Comparison of ENCODE assay signal across 13 cellular contexts in genomic region chr5:131679911-131680310, GRCh38. TPM values are rescaled to one million over a fixed set of nuclear protein-coding genes. Genes with fewer than 3 reads are reported as not detected.
DNase-seq lines count a peak whose midpoint lies in the region; ATAC-seq and TF ChIP-seq lines count a peak whose summit lies in the region.
"Had no signal": no experiment of that assay in that cellular context is flagged by ENCODE, and none has a peak within 500 bp of the region (broad histone marks: within the 10 kb centered on the region; RNA-seq: fewer than 3 reads in every experiment).

No MANE protein-coding gene starts in this region.

- H3K4me1 ChIP-seq in mucosa of descending colon (ENCODE audit: low read depth) = no peaks in the 10 kb centered on the region
- no peaks in the 10 kb centered on the region for H3K4me1 ChIP-seq in right atrium auricular region

- H3K36me3 ChIP-seq in mucosa of descending colon (ENCODE audit: low read depth) (no peaks in the 10 kb centered on the region), right atrium auricular region (peaks cover 40% of the 10 kb centered on the region)

- TF ChIP-seq CTCF in fibroblast of mammary gland (conservative IDR thresholded peaks at IDR 0.05; ENCODE audit: control insufficient read depth, insufficient read depth, low read depth, low read length) = no peak
- no peak for TF ChIP-seq CTCF in mucosa of descending colon (IDR thresholded peaks at IDR 0.05)
- no peak for TF ChIP-seq CTCF in right atrium auricular region (IDR thresholded peaks at IDR 0.05)

- peak; percentile 54 for DNase-seq in GM04503 (ENCODE audit: low read depth)
- peak; percentile 91 for DNase-seq in fibroblast of mammary gland (ENCODE audit: low read depth)
- peak; percentile 24 for DNase-seq in skeletal muscle cell (ENCODE audit: low read depth)
- DNase-seq in NCI-H2107 treated with DMSO at 0.1 percent for 48 hours (lab: John Stamatoyannopoulos, UW; ENCODE audit: unreplicated experiment) = no peak
- DNase-seq in mucosa of descending colon = no peak
- no peak for DNase-seq in left colon
- no peak for DNase-seq in right atrium auricular region (ENCODE audit: low spot score)
- DNase-seq: activated naive CD8-positive, alpha-beta T cell treated with anti-CD3 and anti-CD28 coated beads for 36 hours; effector memory CD4-positive, alpha-beta T cell; Karpas-422; NCI-H2171 treated with DMSO at 0.1 percent for 48 hours; stimulated activated CD4-positive, alpha-beta T cell treated with anti-CD3 and anti-CD28 coated beads, Interleukin-15, amount 100 ng/mL, for 24 hours had no signal

- ATAC-seq in SK-N-SH treated with all-trans-retinoic acid at 6 μM for 48 hours (peak; percentile 84), mucosa of descending colon (no peak), left colon (no peak)

- H3K27me3 ChIP-seq in right atrium auricular region = no peaks in the 10 kb centered on the region

- H3K27ac ChIP-seq in right atrium auricular region = no peak overlapping the region

- intact Hi-C loops in mucosa of descending colon (cut with DNase I, micrococcal nuclease) (no loop called here), left colon (cut with DNase I, micrococcal nuclease) (no loop called here)

- H3K9me3 ChIP-seq in mucosa of descending colon = no peaks in the 10 kb centered on the region
- H3K9me3 ChIP-seq in right atrium auricular region = no peaks in the 10 kb centered on the region

- H3K4me3 ChIP-seq in fibroblast of mammary gland (ENCODE audit: control insufficient read depth, low read depth, low read length) (no peak overlapping the region), skeletal muscle cell (ENCODE audit: low read depth, low read length) (no peak overlapping the region), mucosa of descending colon (no peak overlapping the region), right atrium auricular region (no peak overlapping the region)

TF ChIP-seq in SK-N-SH treated with all-trans-retinoic acid at 6 μM for 48 hours, 23 proteins besides CTCF, POLR2A, EP300 and RAD21:
- TF ChIP-seq CSRNP3 (CRISPR knock-in tag; IDR thresholded peaks at IDR 0.05) = no peak
- TF ChIP-seq ZNF8 (CRISPR knock-in tag; IDR thresholded peaks at IDR 0.05) = no peak; the same call in 1 of the 2 replicates
- TF ChIP-seq TCF4 (CRISPR knock-in tag; IDR thresholded peaks at IDR 0.05; ENCODE audit: borderline replicate concordance) = 0 out of 2 replicates have a peak, but pooled peaks have one; percentile 14
- TF ChIP-seq OSR1 (CRISPR knock-in tag; IDR thresholded peaks at IDR 0.05) = no peak
- 0 out of 2 replicates have a peak, but pooled peaks have one; percentile 1 for TF ChIP-seq ZFP30 (CRISPR knock-in tag; IDR thresholded peaks at IDR 0.05)
- no peak for TF ChIP-seq TOX (CRISPR knock-in tag; IDR thresholded peaks at IDR 0.05; ENCODE audit: borderline replicate concordance)
- TF ChIP-seq BACH2 (CRISPR knock-in tag; IDR thresholded peaks at IDR 0.05; ENCODE audit: borderline replicate concordance) = no peak
- TF ChIP-seq ZC3H10 (CRISPR knock-in tag; IDR thresholded peaks at IDR 0.05) = peak; percentile 58; the same call in 1 of the 2 replicates
- TF ChIP-seq ZNF565 (CRISPR knock-in tag; conservative IDR thresholded peaks at IDR 0.05; ENCODE audit: low read depth) = no peak
- TF ChIP-seq PATZ1 (CRISPR knock-in tag; IDR thresholded peaks at IDR 0.05; ENCODE audit: borderline replicate concordance) = 0 out of 2 replicates have a peak, but pooled peaks have one; percentile 35
- TF ChIP-seq SNAI2 (CRISPR knock-in tag; IDR thresholded peaks at IDR 0.05) = peak; percentile 94
- TF ChIP-seq POU6F1 (CRISPR knock-in tag; IDR thresholded peaks at IDR 0.05; ENCODE audit: borderline replicate concordance, low read depth) = no peak
- peak; percentile 66 for TF ChIP-seq ISL1 (CRISPR knock-in tag; IDR thresholded peaks at IDR 0.05)

RNA-seq across cellular contexts. Expression of gene RAPGEF6, which starts 44.9 kb away (rescaled TPM):
- total RNA-seq in mucosa of descending colon = 10 to 100 TPM; 21.4 to 22.1 (median 21.5) TPM
- 10 to 100 TPM; 18.4 to 18.8 TPM for total RNA-seq in left colon
- 10 to 100 TPM; 10.0 to 14.0 TPM for total RNA-seq in right atrium auricular region

Comparison
In these comparisons a context has a peak if more than half of its experiments do, and no peak if none do; other contexts are left out.
1. DNase-seq: peak in GM04503 (single experiment), fibroblast of mammary gland (single experiment) and skeletal muscle cell (single experiment); none in NCI-H2107 treated with DMSO at 0.1 percent for 48 hours (single experiment), mucosa of descending colon (0 of 3), left colon (0 of 2) and right atrium auricular region (single experiment).